ENCODE assay signal across 1 cellular context in the genomic region with DNA sequence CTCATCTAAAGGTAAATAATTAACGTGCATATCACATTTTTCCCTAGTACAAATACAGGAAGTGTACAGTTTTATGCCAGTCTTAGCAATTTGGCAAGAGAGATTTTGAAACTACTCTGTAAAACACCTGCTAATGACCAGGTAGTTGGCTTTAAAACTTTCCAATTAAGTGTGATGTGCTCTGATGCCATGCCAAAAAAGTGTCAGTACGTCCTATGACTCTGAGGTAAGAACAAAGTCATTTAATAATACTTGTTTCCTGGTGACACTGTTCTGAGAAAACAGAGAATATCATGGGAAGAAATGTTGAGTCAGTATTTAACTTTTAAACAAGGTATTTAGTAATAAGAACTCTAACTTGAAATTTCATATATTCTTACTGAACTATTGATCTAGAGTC.
TF ChIP-seq lines count a peak whose summit lies in the region.

No MANE protein-coding gene starts in this region.

TF ChIP-seq in GM12878, 131 proteins besides CTCF, POLR2A, EP300 and RAD21 (continued from another document and continues in another):
- TF ChIP-seq CREM (IDR thresholded peaks at IDR 0.05; ENCODE audit: low read depth) (no peak), POU2F2 (IDR thresholded peaks at IDR 0.05; ENCODE audit: borderline replicate concordance, low read depth, low read length) (no peak), FOXK2 (IDR thresholded peaks at IDR 0.05) (no peak), CBX3 (IDR thresholded peaks at IDR 0.05; ENCODE audit: borderline replicate concordance, low read depth) (no peak), MTA3 (IDR thresholded peaks at IDR 0.05; ENCODE audit: borderline replicate concordance, low read length) (no peak), STAT1 (conservative IDR thresholded peaks at IDR 0.05) (no peak), BCL11A (IDR thresholded peaks at IDR 0.05; ENCODE audit: low read depth, low read length) (peak; percentile 39; the same call in 1 of the 2 replicates), IKZF1 (conservative IDR thresholded peaks at IDR 0.05) (peak; percentile 43; the same call in 1 of the 2 replicates), CHD1 (IDR thresholded peaks at IDR 0.05; ENCODE audit: low read depth, low read length) (no peak), SUPT20H (IDR thresholded peaks at IDR 0.05; ENCODE audit: borderline replicate concordance, control insufficient read depth, low read depth, low read length) (no peak), RELA (IDR thresholded peaks at IDR 0.05; ENCODE audit: borderline replicate concordance, partially characterized antibody) (no peak), NR2C1 (IDR thresholded peaks at IDR 0.05) (no peak), CHD4 (IDR thresholded peaks at IDR 0.05) (no peak), YBX1 (IDR thresholded peaks at IDR 0.05) (no peak), RAD51 (IDR thresholded peaks at IDR 0.05) (peak; percentile 53), CHD2 (IDR thresholded peaks at IDR 0.05; ENCODE audit: borderline replicate concordance, low read depth, low read length) (no peak), SREBF2 (IDR thresholded peaks at IDR 0.05; ENCODE audit: low read length) (no peak), SP1 (IDR thresholded peaks at IDR 0.05; ENCODE audit: low read depth, low read length) (no peak), ASH2L (IDR thresholded peaks at IDR 0.05; ENCODE audit: borderline replicate concordance, low read depth) (no peak), MTA2 (IDR thresholded peaks at IDR 0.05; ENCODE audit: low read depth) (peak; percentile 98), BACH1 (IDR thresholded peaks at IDR 0.05; ENCODE audit: borderline replicate concordance) (peak; percentile 65; the same call in 1 of the 2 replicates), RUNX3 (IDR thresholded peaks at IDR 0.05; ENCODE audit: low read length) (no peak), KAT2A (conservative IDR thresholded peaks at IDR 0.05; ENCODE audit: control insufficient read depth, low read depth, low read length) (no peak), FOS (IDR thresholded peaks at IDR 0.05; ENCODE audit: borderline replicate concordance, extremely low read depth, insufficient read length) (no peak), SMC3 (IDR thresholded peaks at IDR 0.05; ENCODE audit: borderline replicate concordance, low read length) (no peak), ZNF384 (IDR thresholded peaks at IDR 0.05; ENCODE audit: borderline replicate concordance, low read depth, low read length) (no peak), MYB (IDR thresholded peaks at IDR 0.05; ENCODE audit: borderline replicate concordance, low read depth, low read length) (no peak), GATAD2B (conservative IDR thresholded peaks at IDR 0.05; ENCODE audit: low read depth) (no peak), YY1 (IDR thresholded peaks at IDR 0.05; ENCODE audit: low read depth, low read length) (no peak), SUZ12 (IDR thresholded peaks at IDR 0.05; ENCODE audit: unreplicated experiment) (no peak), ETV6 (conservative IDR thresholded peaks at IDR 0.05 in 1 of 2, IDR thresholded peaks at IDR 0.05 in 1 of 2; ENCODE audit: borderline replicate concordance in 1 of 2, low read depth in 1 of 2) (no peak), MEF2B (IDR thresholded peaks at IDR 0.05; ENCODE audit: partially characterized antibody, poor library complexity, severe bottlenecking) (no peak), PAX5 (IDR thresholded peaks at IDR 0.05; ENCODE audit: borderline replicate concordance, low read depth, low read length) (no peak), POLR2AphosphoS5 (IDR thresholded peaks at IDR 0.05; ENCODE audit: low read length) (no peak), IKZF2 (IDR thresholded peaks at IDR 0.05) (peak; percentile 70 to 71; a peak in 2 of 4 replicates), CBFB (IDR thresholded peaks at IDR 0.05; ENCODE audit: low read depth) (no peak), ZNF217 (IDR thresholded peaks at IDR 0.05) (no peak)
- TF ChIP-seq, protein P1, sequence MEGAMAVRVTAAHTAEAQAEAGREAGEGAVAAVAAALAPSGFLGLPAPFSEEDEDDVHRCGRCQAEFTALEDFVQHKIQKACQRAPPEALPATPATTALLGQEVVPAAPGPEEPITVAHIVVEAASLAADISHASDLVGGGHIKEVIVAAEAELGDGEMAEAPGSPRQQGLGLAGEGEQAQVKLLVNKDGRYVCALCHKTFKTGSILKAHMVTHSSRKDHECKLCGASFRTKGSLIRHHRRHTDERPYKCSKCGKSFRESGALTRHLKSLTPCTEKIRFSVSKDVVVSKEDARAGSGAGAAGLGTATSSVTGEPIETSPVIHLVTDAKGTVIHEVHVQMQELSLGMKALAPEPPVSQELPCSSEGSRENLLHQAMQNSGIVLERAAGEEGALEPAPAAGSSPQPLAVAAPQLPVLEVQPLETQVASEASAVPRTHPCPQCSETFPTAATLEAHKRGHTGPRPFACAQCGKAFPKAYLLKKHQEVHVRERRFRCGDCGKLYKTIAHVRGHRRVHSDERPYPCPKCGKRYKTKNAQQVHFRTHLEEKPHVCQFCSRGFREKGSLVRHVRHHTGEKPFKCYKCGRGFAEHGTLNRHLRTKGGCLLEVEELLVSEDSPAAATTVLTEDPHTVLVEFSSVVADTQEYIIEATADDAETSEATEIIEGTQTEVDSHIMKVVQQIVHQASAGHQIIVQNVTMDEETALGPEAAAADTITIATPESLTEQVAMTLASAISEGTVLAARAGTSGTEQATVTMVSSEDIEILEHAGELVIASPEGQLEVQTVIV (IDR thresholded peaks at IDR 0.05; ENCODE audit: borderline replicate concordance, partially characterized antibody) = no peak
- TF ChIP-seq, protein P2, sequence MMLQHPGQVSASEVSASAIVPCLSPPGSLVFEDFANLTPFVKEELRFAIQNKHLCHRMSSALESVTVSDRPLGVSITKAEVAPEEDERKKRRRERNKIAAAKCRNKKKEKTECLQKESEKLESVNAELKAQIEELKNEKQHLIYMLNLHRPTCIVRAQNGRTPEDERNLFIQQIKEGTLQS (IDR thresholded peaks at IDR 0.05; ENCODE audit: borderline replicate concordance, extremely low read depth, low read depth, low read length) = no peak
- TF ChIP-seq, protein P3, sequence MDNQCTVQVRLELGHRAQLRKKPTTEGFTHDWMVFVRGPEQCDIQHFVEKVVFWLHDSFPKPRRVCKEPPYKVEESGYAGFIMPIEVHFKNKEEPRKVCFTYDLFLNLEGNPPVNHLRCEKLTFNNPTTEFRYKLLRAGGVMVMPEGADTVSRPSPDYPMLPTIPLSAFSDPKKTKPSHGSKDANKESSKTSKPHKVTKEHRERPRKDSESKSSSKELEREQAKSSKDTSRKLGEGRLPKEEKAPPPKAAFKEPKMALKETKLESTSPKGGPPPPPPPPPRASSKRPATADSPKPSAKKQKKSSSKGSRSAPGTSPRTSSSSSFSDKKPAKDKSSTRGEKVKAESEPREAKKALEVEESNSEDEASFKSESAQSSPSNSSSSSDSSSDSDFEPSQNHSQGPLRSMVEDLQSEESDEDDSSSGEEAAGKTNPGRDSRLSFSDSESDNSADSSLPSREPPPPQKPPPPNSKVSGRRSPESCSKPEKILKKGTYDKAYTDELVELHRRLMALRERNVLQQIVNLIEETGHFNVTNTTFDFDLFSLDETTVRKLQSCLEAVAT (IDR thresholded peaks at IDR 0.05) = no peak
- TF ChIP-seq, protein P4, sequence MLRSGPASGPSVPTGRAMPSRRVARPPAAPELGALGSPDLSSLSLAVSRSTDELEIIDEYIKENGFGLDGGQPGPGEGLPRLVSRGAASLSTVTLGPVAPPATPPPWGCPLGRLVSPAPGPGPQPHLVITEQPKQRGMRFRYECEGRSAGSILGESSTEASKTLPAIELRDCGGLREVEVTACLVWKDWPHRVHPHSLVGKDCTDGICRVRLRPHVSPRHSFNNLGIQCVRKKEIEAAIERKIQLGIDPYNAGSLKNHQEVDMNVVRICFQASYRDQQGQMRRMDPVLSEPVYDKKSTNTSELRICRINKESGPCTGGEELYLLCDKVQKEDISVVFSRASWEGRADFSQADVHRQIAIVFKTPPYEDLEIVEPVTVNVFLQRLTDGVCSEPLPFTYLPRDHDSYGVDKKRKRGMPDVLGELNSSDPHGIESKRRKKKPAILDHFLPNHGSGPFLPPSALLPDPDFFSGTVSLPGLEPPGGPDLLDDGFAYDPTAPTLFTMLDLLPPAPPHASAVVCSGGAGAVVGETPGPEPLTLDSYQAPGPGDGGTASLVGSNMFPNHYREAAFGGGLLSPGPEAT (IDR thresholded peaks at IDR 0.05; ENCODE audit: low read depth) = peak; percentile 54; the same call in 1 of the 2 replicates
- TF ChIP-seq, protein P5, sequence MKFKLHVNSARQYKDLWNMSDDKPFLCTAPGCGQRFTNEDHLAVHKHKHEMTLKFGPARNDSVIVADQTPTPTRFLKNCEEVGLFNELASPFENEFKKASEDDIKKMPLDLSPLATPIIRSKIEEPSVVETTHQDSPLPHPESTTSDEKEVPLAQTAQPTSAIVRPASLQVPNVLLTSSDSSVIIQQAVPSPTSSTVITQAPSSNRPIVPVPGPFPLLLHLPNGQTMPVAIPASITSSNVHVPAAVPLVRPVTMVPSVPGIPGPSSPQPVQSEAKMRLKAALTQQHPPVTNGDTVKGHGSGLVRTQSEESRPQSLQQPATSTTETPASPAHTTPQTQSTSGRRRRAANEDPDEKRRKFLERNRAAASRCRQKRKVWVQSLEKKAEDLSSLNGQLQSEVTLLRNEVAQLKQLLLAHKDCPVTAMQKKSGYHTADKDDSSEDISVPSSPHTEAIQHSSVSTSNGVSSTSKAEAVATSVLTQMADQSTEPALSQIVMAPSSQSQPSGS (IDR thresholded peaks at IDR 0.05; ENCODE audit: low read length) = no peak
- TF ChIP-seq, protein P6, sequence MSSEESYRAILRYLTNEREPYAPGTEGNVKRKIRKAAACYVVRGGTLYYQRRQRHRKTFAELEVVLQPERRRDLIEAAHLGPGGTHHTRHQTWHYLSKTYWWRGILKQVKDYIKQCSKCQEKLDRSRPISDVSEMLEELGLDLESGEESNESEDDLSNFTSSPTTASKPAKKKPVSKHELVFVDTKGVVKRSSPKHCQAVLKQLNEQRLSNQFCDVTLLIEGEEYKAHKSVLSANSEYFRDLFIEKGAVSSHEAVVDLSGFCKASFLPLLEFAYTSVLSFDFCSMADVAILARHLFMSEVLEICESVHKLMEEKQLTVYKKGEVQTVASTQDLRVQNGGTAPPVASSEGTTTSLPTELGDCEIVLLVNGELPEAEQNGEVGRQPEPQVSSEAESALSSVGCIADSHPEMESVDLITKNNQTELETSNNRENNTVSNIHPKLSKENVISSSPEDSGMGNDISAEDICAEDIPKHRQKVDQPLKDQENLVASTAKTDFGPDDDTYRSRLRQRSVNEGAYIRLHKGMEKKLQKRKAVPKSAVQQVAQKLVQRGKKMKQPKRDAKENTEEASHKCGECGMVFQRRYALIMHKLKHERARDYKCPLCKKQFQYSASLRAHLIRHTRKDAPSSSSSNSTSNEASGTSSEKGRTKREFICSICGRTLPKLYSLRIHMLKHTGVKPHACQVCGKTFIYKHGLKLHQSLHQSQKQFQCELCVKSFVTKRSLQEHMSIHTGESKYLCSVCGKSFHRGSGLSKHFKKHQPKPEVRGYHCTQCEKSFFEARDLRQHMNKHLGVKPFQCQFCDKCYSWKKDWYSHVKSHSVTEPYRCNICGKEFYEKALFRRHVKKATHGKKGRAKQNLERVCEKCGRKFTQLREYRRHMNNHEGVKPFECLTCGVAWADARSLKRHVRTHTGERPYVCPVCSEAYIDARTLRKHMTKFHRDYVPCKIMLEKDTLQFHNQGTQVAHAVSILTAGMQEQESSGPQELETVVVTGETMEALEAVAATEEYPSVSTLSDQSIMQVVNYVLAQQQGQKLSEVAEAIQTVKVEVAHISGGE (CRISPR knock-in tag; IDR thresholded peaks at IDR 0.05) = no peak
- TF ChIP-seq, protein P7, sequence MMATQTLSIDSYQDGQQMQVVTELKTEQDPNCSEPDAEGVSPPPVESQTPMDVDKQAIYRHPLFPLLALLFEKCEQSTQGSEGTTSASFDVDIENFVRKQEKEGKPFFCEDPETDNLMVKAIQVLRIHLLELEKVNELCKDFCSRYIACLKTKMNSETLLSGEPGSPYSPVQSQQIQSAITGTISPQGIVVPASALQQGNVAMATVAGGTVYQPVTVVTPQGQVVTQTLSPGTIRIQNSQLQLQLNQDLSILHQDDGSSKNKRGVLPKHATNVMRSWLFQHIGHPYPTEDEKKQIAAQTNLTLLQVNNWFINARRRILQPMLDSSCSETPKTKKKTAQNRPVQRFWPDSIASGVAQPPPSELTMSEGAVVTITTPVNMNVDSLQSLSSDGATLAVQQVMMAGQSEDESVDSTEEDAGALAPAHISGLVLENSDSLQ (IDR thresholded peaks at IDR 0.05) = peak; percentile 71
- TF ChIP-seq, protein P8, sequence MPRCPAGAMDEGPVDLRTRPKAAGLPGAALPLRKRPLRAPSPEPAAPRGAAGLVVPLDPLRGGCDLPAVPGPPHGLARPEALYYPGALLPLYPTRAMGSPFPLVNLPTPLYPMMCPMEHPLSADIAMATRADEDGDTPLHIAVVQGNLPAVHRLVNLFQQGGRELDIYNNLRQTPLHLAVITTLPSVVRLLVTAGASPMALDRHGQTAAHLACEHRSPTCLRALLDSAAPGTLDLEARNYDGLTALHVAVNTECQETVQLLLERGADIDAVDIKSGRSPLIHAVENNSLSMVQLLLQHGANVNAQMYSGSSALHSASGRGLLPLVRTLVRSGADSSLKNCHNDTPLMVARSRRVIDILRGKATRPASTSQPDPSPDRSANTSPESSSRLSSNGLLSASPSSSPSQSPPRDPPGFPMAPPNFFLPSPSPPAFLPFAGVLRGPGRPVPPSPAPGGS (IDR thresholded peaks at IDR 0.05; ENCODE audit: borderline replicate concordance, insufficient read depth, low read depth, low read length, poor library complexity, severe bottlenecking) = no peak
- TF ChIP-seq, protein P9, sequence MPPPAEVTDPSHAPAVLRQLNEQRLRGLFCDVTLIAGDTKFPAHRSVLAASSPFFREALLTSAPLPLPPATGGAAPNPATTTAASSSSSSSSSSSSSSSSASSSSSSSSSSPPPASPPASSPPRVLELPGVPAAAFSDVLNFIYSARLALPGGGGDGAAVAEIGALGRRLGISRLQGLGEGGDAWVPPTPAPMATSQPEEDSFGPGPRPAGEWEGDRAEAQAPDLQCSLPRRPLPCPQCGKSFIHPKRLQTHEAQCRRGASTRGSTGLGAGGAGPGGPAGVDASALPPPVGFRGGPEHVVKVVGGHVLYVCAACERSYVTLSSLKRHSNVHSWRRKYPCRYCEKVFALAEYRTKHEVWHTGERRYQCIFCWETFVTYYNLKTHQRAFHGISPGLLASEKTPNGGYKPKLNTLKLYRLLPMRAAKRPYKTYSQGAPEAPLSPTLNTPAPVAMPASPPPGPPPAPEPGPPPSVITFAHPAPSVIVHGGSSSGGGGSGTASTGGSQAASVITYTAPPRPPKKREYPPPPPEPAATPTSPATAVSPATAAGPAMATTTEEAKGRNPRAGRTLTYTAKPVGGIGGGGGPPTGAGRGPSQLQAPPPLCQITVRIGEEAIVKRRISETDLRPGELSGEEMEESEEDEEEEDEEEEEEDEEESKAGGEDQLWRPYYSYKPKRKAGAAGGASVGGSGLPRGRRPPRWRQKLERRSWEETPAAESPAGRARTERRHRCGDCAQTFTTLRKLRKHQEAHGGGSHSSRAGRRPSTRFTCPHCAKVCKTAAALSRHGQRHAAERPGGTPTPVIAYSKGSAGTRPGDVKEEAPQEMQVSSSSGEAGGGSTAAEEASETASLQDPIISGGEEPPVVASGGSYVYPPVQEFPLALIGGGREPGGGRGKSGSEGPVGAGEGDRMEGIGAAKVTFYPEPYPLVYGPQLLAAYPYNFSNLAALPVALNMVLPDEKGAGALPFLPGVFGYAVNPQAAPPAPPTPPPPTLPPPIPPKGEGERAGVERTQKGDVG (CRISPR knock-in tag; IDR thresholded peaks at IDR 0.05) = no peak
- TF ChIP-seq, protein P10, sequence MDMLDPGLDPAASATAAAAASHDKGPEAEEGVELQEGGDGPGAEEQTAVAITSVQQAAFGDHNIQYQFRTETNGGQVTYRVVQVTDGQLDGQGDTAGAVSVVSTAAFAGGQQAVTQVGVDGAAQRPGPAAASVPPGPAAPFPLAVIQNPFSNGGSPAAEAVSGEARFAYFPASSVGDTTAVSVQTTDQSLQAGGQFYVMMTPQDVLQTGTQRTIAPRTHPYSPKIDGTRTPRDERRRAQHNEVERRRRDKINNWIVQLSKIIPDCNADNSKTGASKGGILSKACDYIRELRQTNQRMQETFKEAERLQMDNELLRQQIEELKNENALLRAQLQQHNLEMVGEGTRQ (IDR thresholded peaks at IDR 0.05; ENCODE audit: borderline replicate concordance, low read depth, low read length) = no peak
